8 cellular contexts compared by ENCODE assay signal in the genomic region with DNA sequence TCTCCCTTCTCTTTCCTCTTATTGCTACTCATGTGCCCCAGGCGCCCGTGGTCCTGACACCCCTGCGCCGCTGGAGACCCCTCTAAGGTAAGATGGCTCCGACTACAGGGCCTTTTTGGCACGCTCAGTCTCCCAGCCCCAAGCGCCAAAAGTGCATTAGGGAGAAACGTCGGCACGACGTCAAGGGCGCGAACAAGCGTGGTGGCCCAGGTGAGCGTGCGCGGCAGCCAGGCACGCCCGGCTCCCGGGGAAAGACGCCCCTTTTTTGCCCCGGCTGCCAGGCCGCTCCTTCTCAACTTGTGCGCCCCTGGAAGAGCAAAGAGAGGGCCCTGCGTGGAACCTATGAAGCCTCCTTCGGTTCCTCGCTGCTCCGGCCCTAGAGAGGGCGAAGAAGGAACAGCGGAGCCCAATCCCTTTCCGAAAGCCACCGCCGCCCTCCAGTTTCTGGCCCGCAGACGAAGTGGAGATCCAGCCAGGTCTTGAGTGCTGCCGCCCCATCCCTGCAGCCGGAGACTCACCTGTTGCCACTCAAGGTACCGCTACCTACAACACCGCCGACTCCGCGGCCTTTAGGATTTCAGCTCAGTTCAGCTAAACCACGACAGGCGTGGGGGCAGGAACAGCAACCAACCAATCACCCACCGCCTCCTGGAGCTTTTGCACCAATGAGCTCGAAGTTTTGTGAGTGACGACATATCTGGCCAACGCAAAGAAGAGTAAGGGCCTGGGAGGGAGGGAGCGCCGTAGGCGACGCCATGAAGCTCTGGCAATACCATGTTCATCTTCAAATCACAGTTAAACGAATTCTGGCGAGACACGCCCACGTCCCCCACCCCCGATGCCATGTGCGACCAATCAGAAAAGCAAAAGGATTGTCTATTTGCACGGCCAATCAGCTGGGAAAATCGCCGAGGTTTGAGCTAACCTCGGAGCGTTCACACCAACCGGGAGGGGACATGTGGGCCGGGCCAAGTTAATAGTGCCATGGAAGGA. TPM values are rescaled to one million over a fixed set of nuclear protein-coding genes. Genes with fewer than 3 reads are reported as not detected.
A peak's percentile ranks its signal among the peaks of the same experiment; 100 is the strongest.
DNase-seq lines count a peak whose midpoint lies in the region; ATAC-seq and TF ChIP-seq lines count a peak whose summit lies in the region.
"Not testable (repeated sequence)": the region's sequence is repeated elsewhere in the genome, so short reads cannot be mapped to it uniquely, and the experiment has no call there.

ARL17A (minus strand) TSS at position 609 of the 993 bp plus-strand sequence. CDS start 3,369 bp downstream, outside the sequence.

- not testable (repeated sequence) for H3K27me3 ChIP-seq in left ventricle myocardium inferior (ENCODE audit: low read depth); prostate gland (replicated peaks; ENCODE audit: insufficient read depth)

- H3K27me3 Mint-ChIP-seq in activated CD4-positive, alpha-beta T cell treated with anti-CD3 and anti-CD28 coated beads for 36 hours; activated naive CD8-positive, alpha-beta T cell treated with anti-CD3 and anti-CD28 coated beads, Interleukin-2, amount 50 U/mL, for 24 hours: not testable (repeated sequence)

- CTCF ChIA-PET in activated CD4-positive, alpha-beta T cell treated with anti-CD3 and anti-CD28 coated beads for 36 hours (lab: Charles Lee): not testable (repeated sequence)

- ATAC-seq in GM18499 (IDR thresholded peaks at IDR 0.05; ENCODE audit: insufficient read depth, unreplicated experiment): peak; percentile 67
- ATAC-seq in GM21825 (IDR thresholded peaks at IDR 0.05; ENCODE audit: unreplicated experiment): peak; percentile 76
- ATAC-seq in HG03469 (IDR thresholded peaks at IDR 0.05; ENCODE audit: unreplicated experiment): peak; percentile 88
- peak; percentile 99 for ATAC-seq in activated CD4-positive, alpha-beta T cell treated with anti-CD3 and anti-CD28 coated beads for 36 hours
- ATAC-seq in activated naive CD8-positive, alpha-beta T cell treated with anti-CD3 and anti-CD28 coated beads, Interleukin-2, amount 50 U/mL, for 24 hours: peak; percentile 95
- ATAC-seq in stimulated activated effector memory CD8-positive, alpha-beta T cell treated with anti-CD3 and anti-CD28 coated beads, Interleukin-12 subunit alpha, Interleukin-12 subunit beta, amount 100 ng/mL, for 72 hours: peak; percentile 96

- no CpG with 5 or more reads among the region's 65 CpGs for WGBS in prostate gland

- H3K9me3 ChIP-seq in left ventricle myocardium inferior (replicated peaks); prostate gland: not testable (repeated sequence)

- H3K27ac ChIP-seq in left ventricle myocardium inferior (replicated peaks) (peak within 1 kb of the TSS; percentile 75), prostate gland (peak within 1 kb of the TSS; percentile 41 to 63)

- not testable (repeated sequence) for H3K27ac Mint-ChIP-seq in activated CD4-positive, alpha-beta T cell treated with anti-CD3 and anti-CD28 coated beads for 36 hours; activated naive CD8-positive, alpha-beta T cell treated with anti-CD3 and anti-CD28 coated beads, Interleukin-2, amount 50 U/mL, for 24 hours; stimulated activated effector memory CD8-positive, alpha-beta T cell treated with anti-CD3 and anti-CD28 coated beads, Interleukin-12 subunit alpha, Interleukin-12 subunit beta, amount 100 ng/mL, for 72 hours

- POLR2A ChIA-PET in activated CD4-positive, alpha-beta T cell treated with anti-CD3 and anti-CD28 coated beads for 36 hours (lab: Charles Lee): not testable (repeated sequence)

- intact Hi-C loops in activated CD4-positive, alpha-beta T cell treated with anti-CD3 and anti-CD28 coated beads for 36 hours (cut with DNase I, micrococcal nuclease); left ventricle myocardium inferior (cut with micrococcal nuclease); prostate gland (cut with DNase I): not testable (repeated sequence)

- H3K36me3 Mint-ChIP-seq in activated CD4-positive, alpha-beta T cell treated with anti-CD3 and anti-CD28 coated beads for 36 hours (ENCODE audit: low read depth); activated naive CD8-positive, alpha-beta T cell treated with anti-CD3 and anti-CD28 coated beads, Interleukin-2, amount 50 U/mL, for 24 hours (ENCODE audit: low read depth); stimulated activated effector memory CD8-positive, alpha-beta T cell treated with anti-CD3 and anti-CD28 coated beads, Interleukin-12 subunit alpha, Interleukin-12 subunit beta, amount 100 ng/mL, for 72 hours: not testable (repeated sequence)

- not testable (repeated sequence) for TF ChIP-seq CTCF in left ventricle myocardium inferior (IDR thresholded peaks at IDR 0.05; ENCODE audit: borderline replicate concordance); prostate gland (IDR thresholded peaks at IDR 0.05)

- H3K4me3 Mint-ChIP-seq in activated CD4-positive, alpha-beta T cell treated with anti-CD3 and anti-CD28 coated beads for 36 hours; activated naive CD8-positive, alpha-beta T cell treated with anti-CD3 and anti-CD28 coated beads, Interleukin-2, amount 50 U/mL, for 24 hours; stimulated activated effector memory CD8-positive, alpha-beta T cell treated with anti-CD3 and anti-CD28 coated beads, Interleukin-12 subunit alpha, Interleukin-12 subunit beta, amount 100 ng/mL, for 72 hours: not testable (repeated sequence)

- H3K4me1 ChIP-seq in left ventricle myocardium inferior; prostate gland (replicated peaks): not testable (repeated sequence)

- TF ChIP-seq POLR2A in prostate gland (IDR thresholded peaks at IDR 0.05): not testable (repeated sequence)

- H3K4me3 ChIP-seq in left ventricle myocardium inferior: peak within 1 kb of the TSS; percentile 61
- not testable (repeated sequence) for H3K4me3 ChIP-seq in prostate gland

- H3K36me3 ChIP-seq in left ventricle myocardium inferior, prostate gland: not testable (repeated sequence)

- DNase-seq in activated CD4-positive, alpha-beta T cell treated with anti-CD3 and anti-CD28 coated beads for 36 hours: peak; percentile 91
- peak; percentile 70 for DNase-seq in activated naive CD8-positive, alpha-beta T cell treated with anti-CD3 and anti-CD28 coated beads, Interleukin-2, amount 50 U/mL, for 24 hours
- DNase-seq in left ventricle myocardium inferior (peak; percentile 80), prostate gland (ENCODE audit: low spot score) (peak; percentile 68)
- peak; percentile 47 to 88 for DNase-seq in stimulated activated effector memory CD8-positive, alpha-beta T cell treated with anti-CD3 and anti-CD28 coated beads, Interleukin-12 subunit alpha, Interleukin-12 subunit beta, amount 100 ng/mL, for 72 hours (ENCODE audit: low spot score in 2 of 2)

- H3K4me1 Mint-ChIP-seq in activated CD4-positive, alpha-beta T cell treated with anti-CD3 and anti-CD28 coated beads for 36 hours; activated naive CD8-positive, alpha-beta T cell treated with anti-CD3 and anti-CD28 coated beads, Interleukin-2, amount 50 U/mL, for 24 hours; stimulated activated effector memory CD8-positive, alpha-beta T cell treated with anti-CD3 and anti-CD28 coated beads, Interleukin-12 subunit alpha, Interleukin-12 subunit beta, amount 100 ng/mL, for 72 hours: not testable (repeated sequence)

- not testable (repeated sequence) for H3K9me3 Mint-ChIP-seq in activated CD4-positive, alpha-beta T cell treated with anti-CD3 and anti-CD28 coated beads for 36 hours (ENCODE audit: low read depth); activated naive CD8-positive, alpha-beta T cell treated with anti-CD3 and anti-CD28 coated beads, Interleukin-2, amount 50 U/mL, for 24 hours; stimulated activated effector memory CD8-positive, alpha-beta T cell treated with anti-CD3 and anti-CD28 coated beads, Interleukin-12 subunit alpha, Interleukin-12 subunit beta, amount 100 ng/mL, for 72 hours

RNA-seq across cellular contexts. Expression of gene ARL17A, which starts in this region (rescaled TPM):
- total RNA-seq in activated CD4-positive, alpha-beta T cell treated with anti-CD3 and anti-CD28 coated beads for 36 hours: 10 to 100 TPM; 19.2 to 21.9 TPM
- total RNA-seq in left ventricle myocardium inferior: 13.1 TPM
- total RNA-seq in prostate gland: 1 to 10 TPM; 7.9 to 8.5 TPM
